Comparison of ENCODE assay signal across 15 cellular contexts in genomic region chr17:78227455-78227916, GRCh38. TPM values are rescaled to one million over a fixed set of nuclear protein-coding genes. Genes with fewer than 3 reads are reported as not detected.
A peak's percentile ranks its signal among the peaks of the same experiment; 100 is the strongest.
DNase-seq lines count a peak whose midpoint lies in the region; ATAC-seq and TF ChIP-seq lines count a peak whose summit lies in the region.
"Had no signal": no experiment of that assay in that cellular context is flagged by ENCODE, and none has a peak within 500 bp of the region (broad histone marks: within the 10 kb centered on the region; RNA-seq: fewer than 3 reads in every experiment).

No MANE protein-coding gene starts in this region.

- H3K36me3 Mint-ChIP-seq in activated CD4-positive, alpha-beta T cell treated with anti-CD3 and anti-CD28 coated beads, Interleukin-2, amount 10 ng/mL, durations not matched to agents 24 days and 14 days (ENCODE audit: low read depth) = peaks cover 23% of the 10 kb centered on the region
- peaks cover 33% of the 10 kb centered on the region for H3K36me3 Mint-ChIP-seq in activated CD4-positive, alpha-beta T cell treated with anti-CD3 and anti-CD28 coated beads, Interleukin-2, amount 10 ng/mL, durations not matched to agents 7 days and 5 days (ENCODE audit: low read depth)

- no peak overlapping the region for H3K4me3 ChIP-seq in upper lobe of right lung
- no peak overlapping the region for H3K4me3 ChIP-seq in hepatocyte
- H3K4me3 ChIP-seq: SK-N-MC, thyroid gland had no signal

- no peaks in the 10 kb centered on the region for H3K9me3 ChIP-seq in upper lobe of right lung
- H3K9me3 ChIP-seq in hepatocyte (ENCODE audit: low read depth) = no peaks in the 10 kb centered on the region
- H3K9me3 ChIP-seq: thyroid gland had no signal

- H3K4me1 ChIP-seq in upper lobe of right lung (peaks cover 5% of the 10 kb centered on the region), hepatocyte (ENCODE audit: insufficient read depth) (no peaks in the 10 kb centered on the region)
- H3K4me1 ChIP-seq: thyroid gland had no signal

- no peaks in the 10 kb centered on the region for H3K9me3 Mint-ChIP-seq in activated CD4-positive, alpha-beta T cell treated with anti-CD3 and anti-CD28 coated beads, Interleukin-2, amount 10 ng/mL, durations not matched to agents 24 days and 14 days
- H3K9me3 Mint-ChIP-seq in activated CD4-positive, alpha-beta T cell treated with anti-CD3 and anti-CD28 coated beads, Interleukin-2, amount 10 ng/mL, durations not matched to agents 7 days and 5 days = no peaks in the 10 kb centered on the region
- H3K9me3 Mint-ChIP-seq: activated T-cell treated with anti-CD3 and anti-CD28 coated beads, Interleukin-2, amount 50 U/mL, for 4 hours had no signal

- no peaks in the 10 kb centered on the region for H3K9me2 ChIP-seq in hepatocyte (replicated peaks; ENCODE audit: insufficient read depth)

- POLR2A ChIA-PET in activated CD4-positive, alpha-beta T cell treated with anti-CD3 and anti-CD28 coated beads, Interleukin-2, amount 10 ng/mL, durations not matched to agents 7 days and 5 days (lab: Charles Lee) = interaction anchor here (0.6 kb wide), 1 partner anchor 369 kb away, joined by 3 read pairs; no protein-coding TSS in a partner anchor

- peak; percentile 53 for DNase-seq in activated CD4-positive, alpha-beta T cell treated with anti-CD3 and anti-CD28 coated beads, Interleukin-2, amount 10 ng/mL, durations not matched to agents 24 days and 14 days
- no peak for DNase-seq in activated CD4-positive, alpha-beta T cell treated with anti-CD3 and anti-CD28 coated beads, Interleukin-2, amount 10 ng/mL, durations not matched to agents 7 days and 5 days
- DNase-seq in NCI-H82 treated with DMSO at 0.1 percent for 48 hours (lab: John Stamatoyannopoulos, UW; ENCODE audit: unreplicated experiment) (peak; percentile 30), upper lobe of right lung (peak; percentile 64), NCI-H1092 treated with DMSO at 0.1 percent for 48 hours (lab: John Stamatoyannopoulos, UW) (no peak), hepatocyte (ENCODE audit: low spot score) (no peak), NCI-H2029 treated with DMSO at 0.1 percent for 48 hours (lab: John Stamatoyannopoulos, UW) (no peak)
- DNase-seq: activated T-cell treated with anti-CD3 and anti-CD28 coated beads, Interleukin-2, amount 50 U/mL, for 4 hours; NCI-H1436; thyroid gland; WERI-Rb-1 had no signal

- no peak overlapping the region for H3K4me2 ChIP-seq in hepatocyte

- WGBS in hepatocyte (ENCODE audit: low lambda C conversion rate, missing lambda C conversion rate) = 86% methylated on average over 10 of the region's 10 CpGs

- no peaks in the 10 kb centered on the region for H3K79me2 ChIP-seq in hepatocyte

- H3K27ac ChIP-seq in layer of hippocampus (ENCODE audit: low read depth, low read length) (peak overlapping the region; percentile 83), upper lobe of right lung (no peak overlapping the region), hepatocyte (no peak overlapping the region)
- H3K27ac ChIP-seq: SK-N-MC, thyroid gland, WERI-Rb-1 had no signal

- no peaks in the 10 kb centered on the region for H4K20me1 ChIP-seq in hepatocyte (ENCODE audit: insufficient read depth, poor library complexity, severe bottlenecking)

- H3K36me3 ChIP-seq in upper lobe of right lung (no peaks in the 10 kb centered on the region), hepatocyte (replicated peaks; ENCODE audit: insufficient read depth, low read depth) (no peaks in the 10 kb centered on the region)
- H3K36me3 ChIP-seq: thyroid gland had no signal

- intact Hi-C loops in activated CD4-positive, alpha-beta T cell treated with anti-CD3 and anti-CD28 coated beads, Interleukin-2, amount 10 ng/mL, durations not matched to agents 24 days and 14 days (cut with micrococcal nuclease) = no loop called here
- intact Hi-C loops in upper lobe of right lung (cut with DNase I) = no loop called here

- TF ChIP-seq CTCF in upper lobe of right lung (IDR thresholded peaks at IDR 0.05) (no peak), hepatocyte (IDR thresholded peaks at IDR 0.05; ENCODE audit: poor library complexity) (no peak)

- H2AFZ ChIP-seq in hepatocyte = no peak overlapping the region

- H3K27me3 Mint-ChIP-seq in activated CD4-positive, alpha-beta T cell treated with anti-CD3 and anti-CD28 coated beads, Interleukin-2, amount 10 ng/mL, durations not matched to agents 24 days and 14 days = peaks cover 28% of the 10 kb centered on the region
- peaks cover 36% of the 10 kb centered on the region for H3K27me3 Mint-ChIP-seq in activated CD4-positive, alpha-beta T cell treated with anti-CD3 and anti-CD28 coated beads, Interleukin-2, amount 10 ng/mL, durations not matched to agents 7 days and 5 days

- peaks cover 5% of the 10 kb centered on the region for H3K4me1 Mint-ChIP-seq in activated CD4-positive, alpha-beta T cell treated with anti-CD3 and anti-CD28 coated beads, Interleukin-2, amount 10 ng/mL, durations not matched to agents 24 days and 14 days
- peaks cover 13% of the 10 kb centered on the region for H3K4me1 Mint-ChIP-seq in activated CD4-positive, alpha-beta T cell treated with anti-CD3 and anti-CD28 coated beads, Interleukin-2, amount 10 ng/mL, durations not matched to agents 7 days and 5 days

- no peak overlapping the region for H3K4me3 Mint-ChIP-seq in activated CD4-positive, alpha-beta T cell treated with anti-CD3 and anti-CD28 coated beads, Interleukin-2, amount 10 ng/mL, durations not matched to agents 24 days and 14 days
- H3K4me3 Mint-ChIP-seq in activated CD4-positive, alpha-beta T cell treated with anti-CD3 and anti-CD28 coated beads, Interleukin-2, amount 10 ng/mL, durations not matched to agents 7 days and 5 days = no peak overlapping the region
- H3K4me3 Mint-ChIP-seq: activated T-cell treated with anti-CD3 and anti-CD28 coated beads, Interleukin-2, amount 50 U/mL, for 4 hours had no signal

- ATAC-seq in upper lobe of right lung = peak; percentile 55

- CTCF ChIA-PET in activated CD4-positive, alpha-beta T cell treated with anti-CD3 and anti-CD28 coated beads, Interleukin-2, amount 10 ng/mL, durations not matched to agents 7 days and 5 days (lab: Charles Lee) = interaction anchor here (1.2 to 2.4 kb wide), 4 partner anchors 8 to 25 kb away, joined by 3 to 16 read pairs (median 6); no protein-coding TSS in a partner anchor

- no peak overlapping the region for H3K27ac Mint-ChIP-seq in activated CD4-positive, alpha-beta T cell treated with anti-CD3 and anti-CD28 coated beads, Interleukin-2, amount 10 ng/mL, durations not matched to agents 24 days and 14 days
- H3K27ac Mint-ChIP-seq in activated CD4-positive, alpha-beta T cell treated with anti-CD3 and anti-CD28 coated beads, Interleukin-2, amount 10 ng/mL, durations not matched to agents 7 days and 5 days = no peak overlapping the region

- H3K27me3 ChIP-seq in layer of hippocampus (ENCODE audit: control insufficient read depth, insufficient read depth, low read length) (peaks cover 7% of the 10 kb centered on the region), upper lobe of right lung (peaks cover 26% of the 10 kb centered on the region), hepatocyte (peaks cover 26% of the 10 kb centered on the region)
- H3K27me3 ChIP-seq: thyroid gland had no signal

RNA-seq across cellular contexts. Expression of gene TMEM235, which starts 3.9 kb away (rescaled TPM):
- total RNA-seq in activated CD4-positive, alpha-beta T cell treated with anti-CD3 and anti-CD28 coated beads, Interleukin-2, amount 10 ng/mL, durations not matched to agents 24 days and 14 days = not detected in 2 replicates
- not detected for total RNA-seq in activated CD4-positive, alpha-beta T cell treated with anti-CD3 and anti-CD28 coated beads, Interleukin-2, amount 10 ng/mL, durations not matched to agents 7 days and 5 days
- not detected for total RNA-seq in upper lobe of right lung
- 0.27 TPM in 1 of 2 replicates, not detected in the other for total RNA-seq in hepatocyte
- polyA plus RNA-seq in hepatocyte = 0.21 and 0.30 TPM in 2 replicates
- total RNA-seq: activated T-cell treated with anti-CD3 and anti-CD28 coated beads, Interleukin-2, amount 50 U/mL, for 4 hours; HepG2; osteocyte; thyroid gland had no signal
- polyA plus RNA-seq: HepG2 had no signal

RNA-seq across cellular contexts. Expression of gene BIRC5, which starts 13.4 kb away (rescaled TPM):
- 38.7 and 40.6 TPM in 2 replicates for total RNA-seq in activated CD4-positive, alpha-beta T cell treated with anti-CD3 and anti-CD28 coated beads, Interleukin-2, amount 10 ng/mL, durations not matched to agents 24 days and 14 days
- total RNA-seq in activated CD4-positive, alpha-beta T cell treated with anti-CD3 and anti-CD28 coated beads, Interleukin-2, amount 10 ng/mL, durations not matched to agents 7 days and 5 days = 100 to 1,000 TPM; 113 to 117 TPM
- total RNA-seq in upper lobe of right lung = 1.1 TPM
- 12.0 and 14.6 TPM in 2 replicates for total RNA-seq in hepatocyte
- 12.4 and 18.0 TPM in 2 replicates for polyA plus RNA-seq in hepatocyte

RNA-seq across cellular contexts. Expression of gene AFMID, which starts 40.3 kb away (rescaled TPM):
- total RNA-seq in activated CD4-positive, alpha-beta T cell treated with anti-CD3 and anti-CD28 coated beads, Interleukin-2, amount 10 ng/mL, durations not matched to agents 24 days and 14 days = 31.0 and 33.4 TPM in 2 replicates
- total RNA-seq in activated CD4-positive, alpha-beta T cell treated with anti-CD3 and anti-CD28 coated beads, Interleukin-2, amount 10 ng/mL, durations not matched to agents 7 days and 5 days = 10 to 100 TPM; 16.8 to 17.0 TPM
- total RNA-seq in upper lobe of right lung = 32.5 TPM
- 61.2 and 86.2 TPM in 2 replicates for total RNA-seq in hepatocyte
- 26.6 and 26.7 TPM in 2 replicates for polyA plus RNA-seq in hepatocyte

RNA-seq across cellular contexts. Expression of gene TK1, which starts 40.6 kb away (rescaled TPM):
- 66.7 and 69.0 TPM in 2 replicates for total RNA-seq in activated CD4-positive, alpha-beta T cell treated with anti-CD3 and anti-CD28 coated beads, Interleukin-2, amount 10 ng/mL, durations not matched to agents 24 days and 14 days
- 100 to 1,000 TPM; 121 to 136 TPM for total RNA-seq in activated CD4-positive, alpha-beta T cell treated with anti-CD3 and anti-CD28 coated beads, Interleukin-2, amount 10 ng/mL, durations not matched to agents 7 days and 5 days
- 3.3 TPM for total RNA-seq in upper lobe of right lung
- 8.3 and 13.8 TPM in 2 replicates for total RNA-seq in hepatocyte
- polyA plus RNA-seq in hepatocyte = 29.9 and 31.9 TPM in 2 replicates

RNA-seq across cellular contexts. Expression of gene SYNGR2, which starts 59.1 kb away (rescaled TPM):
- total RNA-seq in activated CD4-positive, alpha-beta T cell treated with anti-CD3 and anti-CD28 coated beads, Interleukin-2, amount 10 ng/mL, durations not matched to agents 24 days and 14 days = 123 and 125 TPM in 2 replicates
- total RNA-seq in activated CD4-positive, alpha-beta T cell treated with anti-CD3 and anti-CD28 coated beads, Interleukin-2, amount 10 ng/mL, durations not matched to agents 7 days and 5 days = 10 to 100 TPM; 49.7 to 57.6 TPM
- total RNA-seq in upper lobe of right lung (206 TPM), hepatocyte (48.3 and 72.5 TPM in 2 replicates)
- polyA plus RNA-seq in hepatocyte = 160 and 191 TPM in 2 replicates

Comparison
In these comparisons a context has a peak if more than half of its experiments do, and no peak if none do; other contexts are left out.
1. DNase-seq: peak in activated CD4-positive, alpha-beta T cell treated with anti-CD3 and anti-CD28 coated beads, Interleukin-2, amount 10 ng/mL, durations not matched to agents 24 days and 14 days (single experiment), NCI-H82 treated with DMSO at 0.1 percent for 48 hours (single experiment) and upper lobe of right lung (single experiment); none in activated CD4-positive, alpha-beta T cell treated with anti-CD3 and anti-CD28 coated beads, Interleukin-2, amount 10 ng/mL, durations not matched to agents 7 days and 5 days (single experiment), NCI-H1092 treated with DMSO at 0.1 percent for 48 hours (single experiment), hepatocyte (single experiment) and NCI-H2029 treated with DMSO at 0.1 percent for 48 hours (single experiment).